6 cellular contexts compared by ENCODE assay signal in the genomic region with DNA sequence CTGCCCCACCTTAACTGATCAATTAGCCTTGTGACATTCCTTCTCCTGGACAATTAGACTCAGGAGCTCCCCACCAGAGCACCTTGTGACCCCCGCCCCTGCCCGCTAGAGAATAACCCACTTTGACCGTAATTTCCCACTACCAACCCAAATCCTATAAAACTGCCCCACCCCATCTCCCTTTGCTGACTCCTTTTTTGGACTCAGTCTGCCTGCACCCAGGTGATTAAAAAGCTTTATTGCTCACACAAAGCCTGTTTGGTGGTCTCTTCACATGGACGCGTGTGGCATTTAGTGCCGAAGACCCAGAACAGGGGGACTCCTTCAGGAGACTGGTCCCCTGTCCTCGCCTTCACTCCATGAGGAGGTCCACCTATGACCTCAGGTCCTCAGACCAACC. TPM values are rescaled to one million over a fixed set of nuclear protein-coding genes. Genes with fewer than 3 reads are reported as not detected.
"Had no signal": no experiment of that assay in that cellular context is flagged by ENCODE, and none has a peak within 500 bp of the region (broad histone marks: within the 10 kb centered on the region; RNA-seq: fewer than 3 reads in every experiment).

No MANE protein-coding gene starts in this region.

RNA-seq across cellular contexts. Expression of a gene that starts 16.6 kb away (rescaled TPM):
- total RNA-seq: H9 had no signal

RNA-seq across cellular contexts. Expression of a gene that starts 44.7 kb away (rescaled TPM):
- total RNA-seq: GM23248, H1, H4, H7, H9, HFFc6 had no signal
- polyA plus RNA-seq: GM23248 had no signal

RNA-seq across cellular contexts. Expression of a gene that starts 59.5 kb away (rescaled TPM):
- total RNA-seq: GM23248, H1, H4, H7, H9, HFFc6 had no signal
- polyA plus RNA-seq: GM23248, H1 had no signal
